In the genomic region with DNA sequence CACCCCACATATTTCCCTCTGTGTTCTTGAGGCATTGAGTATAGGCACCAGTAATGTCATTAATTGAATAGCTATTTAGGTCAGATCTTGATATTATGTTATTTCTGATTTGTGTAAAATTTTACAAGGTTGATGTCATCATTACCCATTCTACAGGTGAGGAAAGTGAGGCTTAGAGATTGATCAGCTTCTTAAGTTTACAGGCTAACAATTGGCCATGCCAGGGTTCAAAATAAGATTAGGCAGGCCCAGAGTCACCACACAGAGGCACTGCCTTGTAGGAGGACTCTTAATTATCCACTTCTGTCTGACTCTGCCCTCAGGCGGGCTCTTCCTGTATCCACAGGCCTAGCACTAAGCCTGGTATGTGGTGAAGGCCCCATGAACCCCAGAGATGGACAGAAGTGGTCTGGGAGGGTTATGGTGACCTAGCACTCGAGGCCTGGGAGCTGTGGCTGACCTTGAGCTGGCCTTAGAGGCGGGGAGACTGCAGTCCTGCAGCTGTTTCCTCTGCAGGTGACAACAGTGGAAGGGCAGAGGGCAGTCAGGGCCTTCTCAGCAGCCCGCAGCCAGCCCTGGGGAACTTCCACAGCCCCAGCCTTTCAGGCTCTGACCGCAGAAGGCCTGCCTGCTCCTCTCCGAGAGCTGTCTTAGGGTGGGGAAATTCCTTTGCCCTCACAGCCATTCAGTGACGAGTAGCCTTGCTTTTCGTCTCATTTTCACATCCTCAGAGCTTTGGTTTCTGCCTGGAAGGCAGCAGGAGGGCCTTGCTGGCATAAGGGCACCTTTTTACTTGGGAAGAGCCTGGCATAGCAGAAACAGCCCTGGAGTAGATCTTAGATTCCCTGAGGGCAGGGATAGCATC, we compare ENCODE assay signal across 8 cellular contexts. TPM values are rescaled to one million over a fixed set of nuclear protein-coding genes. Genes with fewer than 3 reads are reported as not detected.
DNase-seq lines count a peak whose midpoint lies in the region; ATAC-seq and TF ChIP-seq lines count a peak whose summit lies in the region.

No MANE protein-coding gene starts in this region.

- peaks cover 36% of the 10 kb centered on the region for H3K4me1 Mint-ChIP-seq in activated T-cell treated with anti-CD3 and anti-CD28 coated beads, Interleukin-2, amount 50 U/mL, for 72 hours (ENCODE audit: low read depth)

- peaks cover 0 to 99% (median 64%) of the 10 kb centered on the region in 6 donors for H3K36me3 ChIP-seq in spleen
- H3K36me3 ChIP-seq in thyroid gland, result peaks cover 44 to 54% of the 10 kb centered on the region in 2 donors

- peak; percentile 79 for ATAC-seq in HG03342 (IDR thresholded peaks at IDR 0.05; ENCODE audit: unreplicated experiment)
- ATAC-seq in activated T-cell treated with anti-CD3 and anti-CD28 coated beads, Interleukin-2, amount 50 U/mL, for 72 hours (replicated peaks in 1 of 2), result peak; percentile 92 to 98

- H3K9me3 ChIP-seq in spleen, result no peaks in the 10 kb centered on the region
- no peaks in the 10 kb centered on the region for H3K9me3 ChIP-seq in thyroid gland

- H3K27ac Mint-ChIP-seq in activated T-cell treated with anti-CD3 and anti-CD28 coated beads, Interleukin-2, amount 50 U/mL, for 72 hours, result peak overlapping the region; percentile 94

- intact Hi-C loops in spleen (cut with DNase I; ENCODE audit: low total_unique reads) (no loop called here), thyroid gland (cut with DNase I) (no loop called here)

- H3K4me3 ChIP-seq in spleen (no peak overlapping the region), thyroid gland (replicated peaks in 1 of 3) (no peak overlapping the region)

- TF ChIP-seq POLR2A in spleen (IDR thresholded peaks at IDR 0.05) (no peak), thyroid gland (IDR thresholded peaks at IDR 0.05) (no peak)

- no peaks in the 10 kb centered on the region for H3K9me3 Mint-ChIP-seq in activated T-cell treated with anti-CD3 and anti-CD28 coated beads, Interleukin-2, amount 50 U/mL, for 72 hours

- H3K27me3 ChIP-seq in spleen (replicated peaks in 1 of 7), result no peaks in the 10 kb centered on the region
- no peaks in the 10 kb centered on the region for H3K27me3 ChIP-seq in thyroid gland

- H3K27ac ChIP-seq in spleen, result peak overlapping the region; percentile 43 to 88 (median 72)
- H3K27ac ChIP-seq in thyroid gland, result peak overlapping the region in 1 of 3 donors; percentile 12

- H3K27me3 Mint-ChIP-seq in activated T-cell treated with anti-CD3 and anti-CD28 coated beads, Interleukin-2, amount 50 U/mL, for 72 hours (ENCODE audit: low read depth), result no peaks in the 10 kb centered on the region

- TF ChIP-seq CTCF in spleen (IDR thresholded peaks at IDR 0.05 in 8 of 11, conservative IDR thresholded peaks at IDR 0.05 in 3 of 11) (no peak), thyroid gland (IDR thresholded peaks at IDR 0.05) (no peak)

- peaks cover 15 to 40% of the 10 kb centered on the region in 2 donors for H3K36me3 Mint-ChIP-seq in activated T-cell treated with anti-CD3 and anti-CD28 coated beads, Interleukin-2, amount 50 U/mL, for 72 hours (ENCODE audit: insufficient read depth in 2 of 2)

- WGBS in spleen, 5 donors, result 33 to 64% (median 52%) methylated on average over 8 of the region's 8 CpGs
- 70 to 85% methylated on average over 4 to 8 of the region's 8 CpGs for WGBS in thyroid gland, 2 donors

- H3K4me3 Mint-ChIP-seq in activated T-cell treated with anti-CD3 and anti-CD28 coated beads, Interleukin-2, amount 50 U/mL, for 72 hours, result peak overlapping the region in 1 of 2 donors; percentile 71

- peak; percentile 79 for DNase-seq in activated naive CD4-positive, alpha-beta T cell treated with Interleukin-2 at 50 U/mL for 16 hours
- no peak for DNase-seq in activated naive CD4-positive, alpha-beta T cell (lab: John Stamatoyannopoulos, UW)
- DNase-seq in activated T-cell treated with anti-CD3 and anti-CD28 coated beads, Interleukin-2, amount 50 U/mL, for 72 hours, result peak; percentile 55 to 74
- DNase-seq in spleen (peak; percentile 85), thyroid gland (no peak), NCI-H1436 (lab: John Stamatoyannopoulos, UW) (no peak), NCI-H774 (lab: John Stamatoyannopoulos, UW) (no peak)

- H3K4me1 ChIP-seq in spleen (peaks cover 16 to 49% (median 35%) of the 10 kb centered on the region in 6 donors), thyroid gland (no peaks in the 10 kb centered on the region)

RNA-seq across cellular contexts. Expression of a gene that starts 12.2 kb away (rescaled TPM):
- 10 to 100 TPM; 64.4 to 80.2 TPM for total RNA-seq in activated T-cell treated with anti-CD3 and anti-CD28 coated beads, Interleukin-2, amount 50 U/mL, for 72 hours
- total RNA-seq in spleen, result 10 to 100 TPM; 41.6 to 80.4 (median 54.4) TPM
- 10 to 100 TPM in 1 of 3 donors, 1 to 10 TPM in 2; 6.2 to 22.0 (median 8.9) TPM for polyA plus RNA-seq in spleen
- 10 to 100 TPM; 11.4 to 33.1 (median 21.4) TPM for total RNA-seq in thyroid gland

RNA-seq across cellular contexts. Expression of a gene that starts 24.2 kb away (rescaled TPM):
- total RNA-seq in activated T-cell treated with anti-CD3 and anti-CD28 coated beads, Interleukin-2, amount 50 U/mL, for 72 hours, result 1 to 10 TPM in 1 of 2 donors, under 1 TPM in 1; 0.86 to 2.2 TPM
- total RNA-seq in spleen, result under 1 TPM in 4 of 7 donors, not detected in 3; 0.51 to 0.79 (median 0.58) TPM
- polyA plus RNA-seq in spleen, result under 1 TPM; 0.27 to 0.80 (median 0.63) TPM
- total RNA-seq in thyroid gland, result under 1 TPM in 3 of 4 donors, not detected in 1; 0.54 to 0.73 (median 0.54) TPM

RNA-seq across cellular contexts. Expression of a gene that starts 51.0 kb away (rescaled TPM):
- total RNA-seq in activated T-cell treated with anti-CD3 and anti-CD28 coated beads, Interleukin-2, amount 50 U/mL, for 72 hours, result 10 to 100 TPM; 19.4 to 20.0 TPM
- 10 to 100 TPM in 6 of 7 donors, 1 to 10 TPM in 1; 8.1 to 21.8 (median 12.5) TPM for total RNA-seq in spleen
- 1 to 10 TPM; 4.8 to 6.6 (median 5.2) TPM for polyA plus RNA-seq in spleen
- 10 to 100 TPM; 20.5 to 39.4 (median 27.8) TPM for total RNA-seq in thyroid gland

RNA-seq across cellular contexts. Expression of a gene that starts 51.4 kb away (rescaled TPM):
- 10 to 100 TPM; 54.8 to 55.5 TPM for total RNA-seq in activated T-cell treated with anti-CD3 and anti-CD28 coated beads, Interleukin-2, amount 50 U/mL, for 72 hours
- total RNA-seq in spleen, result 10 to 100 TPM; 15.2 to 28.7 (median 21.5) TPM
- polyA plus RNA-seq in spleen, result 10 to 100 TPM; 11.6 to 15.7 (median 14.2) TPM
- 10 to 100 TPM; 14.3 to 18.8 (median 16.4) TPM for total RNA-seq in thyroid gland

Comparison
In these comparisons a context has a peak if more than half of its experiments do, and no peak if none do; other contexts are left out.
1. DNase-seq: peak in activated naive CD4-positive, alpha-beta T cell treated with Interleukin-2 at 50 U/mL for 16 hours (single experiment), activated T-cell treated with anti-CD3 and anti-CD28 coated beads, Interleukin-2, amount 50 U/mL, for 72 hours (2 of 2) and spleen (single experiment); none in activated naive CD4-positive, alpha-beta T cell (0 of 4), thyroid gland (0 of 2), NCI-H1436 (single experiment) and NCI-H774 (single experiment).